Comparison of ENCODE assay signal across 1 cellular context in genomic region chr13:35700661-35701060, GRCh38.
TF ChIP-seq lines count a peak whose summit lies in the region.

No MANE protein-coding gene starts in this region.

TF ChIP-seq in SK-N-SH, 30 proteins besides CTCF, POLR2A, EP300 and RAD21 (continued from another document):
- no peak for TF ChIP-seq IRF3 (IDR thresholded peaks at IDR 0.05; ENCODE audit: low read depth, low read length)
- TF ChIP-seq FOSL2 (IDR thresholded peaks at IDR 0.05; ENCODE audit: borderline replicate concordance, low read depth) = peak; percentile 51; the same call in 1 of the 2 replicates
- TF ChIP-seq USF1 (IDR thresholded peaks at IDR 0.05; ENCODE audit: borderline replicate concordance, low read depth) = no peak
- no peak for TF ChIP-seq MEF2A (IDR thresholded peaks at IDR 0.05; ENCODE audit: borderline replicate concordance, low read depth)
- TF ChIP-seq MXI1 (IDR thresholded peaks at IDR 0.05; ENCODE audit: low read depth, low read length) = no peak
